ENCODE assay signal across 18 cellular contexts in genomic region chr2:1987379-1987778, GRCh38.
"Had no signal": no experiment of that assay in that cellular context is flagged by ENCODE, and none has a peak within 500 bp of the region (broad histone marks: within the 10 kb centered on the region; RNA-seq: fewer than 3 reads in every experiment).

No MANE protein-coding gene starts in this region.

- H3K79me2 ChIP-seq: hepatocyte had no signal

- DNase-seq: activated B cell treated with CpG ODN at 0.5 μM for 24 hours; activated CD4-positive, alpha-beta T cell treated with anti-CD3 and anti-CD28 coated beads for 36 hours; activated CD8-positive, alpha-beta T cell treated with anti-CD3 and anti-CD28 coated beads, Interleukin-2, amount 10 ng/mL, durations not matched to agents 7 days and 5 days; activated effector memory CD4-positive, alpha-beta T cell treated with Interleukin-2 at 50 U/mL for 16 hours; activated naive CD4-positive, alpha-beta T cell treated with Interleukin-2 at 50 U/mL for 16 hours; aorta; cerebellar nuclear complex; left cardiac atrium; mammary epithelial cell; stimulated activated CD4-positive, alpha-beta T cell treated with anti-CD3 and anti-CD28 coated beads, Interleukin-2, amount 100 ng/mL, for 48 hours had no signal

- H3K4me3 ChIP-seq: body of pancreas, coronary artery, gastroesophageal sphincter, hepatocyte, right lobe of liver, vagina had no signal

- H2AFZ ChIP-seq: hepatocyte had no signal

- FAIRE-seq: endothelial cell of umbilical vein, keratinocyte had no signal

- H3K27ac ChIP-seq: coronary artery, gastroesophageal sphincter, hepatocyte, right lobe of liver, vagina had no signal

- H3K4me2 ChIP-seq: hepatocyte had no signal

- H3K4me1 ChIP-seq: gastroesophageal sphincter, right lobe of liver, vagina had no signal

- H3K27me3 ChIP-seq: body of pancreas, hepatocyte, right lobe of liver, vagina had no signal

- H3K36me3 ChIP-seq: gastroesophageal sphincter, right lobe of liver, vagina had no signal

- H3K9me3 ChIP-seq: body of pancreas, gastroesophageal sphincter, right lobe of liver, vagina had no signal
